ENCODE assay signal across 8 cellular contexts in the genomic region with DNA sequence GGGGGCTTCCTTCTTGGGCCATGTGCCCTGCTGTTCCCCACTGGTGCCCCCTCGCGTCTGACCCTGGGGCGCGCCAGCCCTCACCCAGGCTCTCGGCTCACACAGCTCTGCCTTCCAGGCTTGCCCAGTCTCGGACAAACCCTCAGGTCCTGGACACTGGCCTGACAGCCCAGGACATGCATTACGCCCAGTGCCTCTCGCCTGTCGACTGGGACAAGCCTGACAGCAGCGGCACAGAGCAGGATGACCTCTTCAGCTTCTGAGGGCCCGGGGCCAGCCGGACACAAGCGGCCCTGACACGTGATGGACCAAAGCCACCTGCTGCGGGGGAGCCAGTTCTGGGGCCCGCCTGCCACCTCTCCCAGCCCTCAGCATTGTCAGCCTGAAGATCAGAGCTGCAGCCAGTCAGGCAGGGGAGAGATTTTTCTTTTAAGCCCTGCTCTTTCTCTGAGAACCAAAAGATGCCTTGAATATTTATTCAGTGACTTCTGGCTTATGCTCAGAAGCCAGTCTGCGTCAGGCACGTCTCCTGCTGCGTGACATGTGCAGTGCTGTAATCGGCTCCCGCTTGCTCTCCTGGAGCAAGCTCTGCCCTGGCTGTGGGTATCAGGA. TPM values are rescaled to one million over a fixed set of nuclear protein-coding genes. Genes with fewer than 3 reads are reported as not detected.
A peak's percentile ranks its signal among the peaks of the same experiment; 100 is the strongest.
DNase-seq lines count a peak whose midpoint lies in the region; ATAC-seq and TF ChIP-seq lines count a peak whose summit lies in the region.

No MANE protein-coding gene starts in this region.

- H3K27ac ChIP-seq in right atrium auricular region = peak overlapping the region; percentile 72 to 73
- H3K27ac ChIP-seq in stomach smooth muscle (ENCODE audit: low read length) = peak overlapping the region; percentile 91

- H3K9ac ChIP-seq in stomach smooth muscle (ENCODE audit: low read length in 2 of 2) = peak overlapping the region; percentile 64 to 66

- H3K27ac Mint-ChIP-seq in activated naive CD8-positive, alpha-beta T cell = peak overlapping the region; percentile 94

- TF ChIP-seq CTCF in right atrium auricular region (IDR thresholded peaks at IDR 0.05) = no peak

- H3K9me3 ChIP-seq in right atrium auricular region (no peaks in the 10 kb centered on the region), stomach smooth muscle (ENCODE audit: control insufficient read depth in 2 of 2, low read length in 2 of 2) (no peaks in the 10 kb centered on the region)

- H3K27me3 Mint-ChIP-seq in activated naive CD8-positive, alpha-beta T cell = no peaks in the 10 kb centered on the region

- ATAC-seq in GM19351 (IDR thresholded peaks at IDR 0.05; ENCODE audit: unreplicated experiment) = no peak

- no peaks in the 10 kb centered on the region for H3K36me3 Mint-ChIP-seq in activated naive CD8-positive, alpha-beta T cell

- H3K4me1 ChIP-seq in right atrium auricular region (peaks cover 0 to 38% of the 10 kb centered on the region in 2 donors), stomach smooth muscle (ENCODE audit: control insufficient read depth, insufficient read depth, low read length) (peaks cover 48% of the 10 kb centered on the region)

- H3K4me1 Mint-ChIP-seq in activated naive CD8-positive, alpha-beta T cell (ENCODE audit: low read depth) = peaks cover 86% of the 10 kb centered on the region

- DNase-seq in NCI-H524 (lab: John Stamatoyannopoulos, UW) (peak; percentile 36 to 52), NCI-H524 treated with DMSO at 0.1 percent for 48 hours (lab: John Stamatoyannopoulos, UW) (no peak), right atrium auricular region (ENCODE audit: low spot score) (no peak), islet precursor cell (no peak), NCI-H226 (no peak)

- H3K36me3 ChIP-seq in right atrium auricular region (peaks cover 24% of the 10 kb centered on the region), stomach smooth muscle (ENCODE audit: control insufficient read depth in 2 of 2, insufficient read depth in 2 of 2, low read length in 2 of 2) (peaks cover 5 to 16% of the 10 kb centered on the region in 2 donors)

- H3K27me3 ChIP-seq in right atrium auricular region (no peaks in the 10 kb centered on the region), stomach smooth muscle (ENCODE audit: control insufficient read depth in 1 of 2, insufficient read depth in 2 of 2, low read length in 2 of 2) (no peaks in the 10 kb centered on the region)

- H3K4me3 Mint-ChIP-seq in activated naive CD8-positive, alpha-beta T cell = peak overlapping the region; percentile 85

- H3K4me3 ChIP-seq in right atrium auricular region (no peak overlapping the region), stomach smooth muscle (ENCODE audit: low read length in 2 of 2) (peak overlapping the region in 1 of 2 donors; percentile 63)

- no peaks in the 10 kb centered on the region for H3K9me3 Mint-ChIP-seq in activated naive CD8-positive, alpha-beta T cell (ENCODE audit: low read depth)

RNA-seq across cellular contexts. Expression of a gene that starts 23.4 kb away (rescaled TPM):
- 10 to 100 TPM in 1 of 2 donors, 1 to 10 TPM in 1; 8.9 to 10.1 TPM for total RNA-seq in right atrium auricular region

RNA-seq across cellular contexts. Expression of a gene that starts 49.8 kb away (rescaled TPM):
- total RNA-seq in right atrium auricular region = 10 to 100 TPM in 1 of 2 donors, 1 to 10 TPM in 1; 9.4 to 13.6 TPM

Comparison
In these comparisons a context has a peak if more than half of its experiments do, and no peak if none do; other contexts are left out.
1. DNase-seq: peak in NCI-H524 (2 of 2); none in NCI-H524 treated with DMSO at 0.1 percent for 48 hours (single experiment), right atrium auricular region (single experiment), islet precursor cell (single experiment) and NCI-H226 (single experiment).